ENCODE assay signal across 18 cellular contexts in the genomic region with DNA sequence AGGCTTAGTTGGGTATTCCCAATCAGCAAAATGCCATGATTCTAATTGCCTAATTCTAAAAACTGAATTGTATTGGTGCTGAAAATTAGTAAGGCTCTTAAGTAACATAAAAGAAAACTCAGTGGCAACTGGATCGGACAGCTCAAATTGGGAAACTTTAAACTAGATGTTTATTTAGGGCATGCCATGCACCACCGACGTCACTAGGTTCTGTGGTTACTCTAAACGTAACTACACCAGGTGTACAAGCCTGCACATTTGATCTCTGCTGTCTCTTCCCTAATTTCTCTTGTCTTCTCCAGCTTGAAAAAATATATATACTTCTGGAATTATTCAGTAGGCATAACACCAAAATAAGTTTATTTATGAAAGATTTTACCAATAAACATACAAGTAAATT.
A peak's percentile ranks its signal among the peaks of the same experiment; 100 is the strongest.
DNase-seq lines count a peak whose midpoint lies in the region; ATAC-seq, FAIRE-seq and TF ChIP-seq lines count a peak whose summit lies in the region.
"Had no signal": no experiment of that assay in that cellular context is flagged by ENCODE, and none has a peak within 500 bp of the region (broad histone marks: within the 10 kb centered on the region; RNA-seq: fewer than 3 reads in every experiment).

No MANE protein-coding gene starts in this region.

- no peaks in the 10 kb centered on the region for H3K27me3 ChIP-seq in GM12878 (replicated peaks in 1 of 2; ENCODE audit: control insufficient read depth in 2 of 2, insufficient read depth in 2 of 2, low read length in 1 of 2)
- H3K27me3 ChIP-seq: BLaER1 treated with 17β-estradiol and CSF1 and Interleukin-3, amounts not matched to agents 10 nM and 100 nM had no signal

- RAD21 ChIA-PET in GM12878 (lab: Charles Lee; ENCODE audit: unreplicated experiment) = no interaction called here

- TF ChIP-seq POLR2A in GM12878 (IDR thresholded peaks at IDR 0.05; ENCODE audit: low read depth, low read length) = no peak

- CTCF ChIA-PET in GM12878 (lab: Yijun Ruan, JAX) = interaction anchor here (0.6 to 0.9 kb wide), 2 partner anchors 31 to 1331 kb away, joined by 3 read pairs; no protein-coding TSS in a partner anchor

- in situ Hi-C loops in GM12878 (cut with MboI) = no loop called here

- DNase-seq in DMS53 (lab: John Stamatoyannopoulos, UW) (peak; percentile 49), DMS53 treated with DMSO at 0.1 percent for 48 hours (lab: John Stamatoyannopoulos, UW; ENCODE audit: unreplicated experiment) (no peak), GM12878 (ENCODE audit: low read depth, low spot score) (no peak), left lobe of liver (ENCODE audit: low spot score) (peak; percentile 52), posterior vena cava (ENCODE audit: low spot score) (no peak)
- no peak for DNase-seq in activated CD4-positive, alpha-beta T cell treated with anti-CD3 and anti-CD28 coated beads for 48 hours
- DNase-seq: 8988T; CD8-positive, alpha-beta T cell; DMS 273 treated with DMSO at 0.1 percent for 48 hours; DMS79; GDM1; GM23248; KBM-7 had no signal

- TF ChIP-seq EP300 in GM12878 (IDR thresholded peaks at IDR 0.05; ENCODE audit: borderline replicate concordance in 1 of 2, control insufficient read depth in 1 of 2, low read depth in 2 of 2, low read length in 2 of 2) = no peak

- no peaks in the 10 kb centered on the region for H4K20me1 ChIP-seq in GM12878 (ENCODE audit: control insufficient read depth, insufficient read depth)
- H4K20me1 ChIP-seq: BLaER1 treated with 17β-estradiol and CSF1 and Interleukin-3, amounts not matched to agents 10 nM and 100 nM had no signal

- no peak for FAIRE-seq in GM12878 (lab: Jason Lieb, UNC)
- FAIRE-seq: HTR-8/SVneo had no signal

- no peaks in the 10 kb centered on the region for H3K4me1 ChIP-seq in GM12878 (ENCODE audit: control insufficient read depth, insufficient read depth, low read length)
- H3K4me1 ChIP-seq: BLaER1 treated with 17β-estradiol and CSF1 and Interleukin-3, amounts not matched to agents 10 nM and 100 nM; HAP-1 had no signal

- ATAC-seq in HG02885 (IDR thresholded peaks at IDR 0.05; ENCODE audit: poor library complexity, unreplicated experiment) (peak; percentile 54), GM12878 (peak; percentile 53; the same call in 2 of the 3 replicates), left lobe of liver (peak; percentile 78), GM18858 (IDR thresholded peaks at IDR 0.05; ENCODE audit: unreplicated experiment) (no peak)
- ATAC-seq: CD8-positive, alpha-beta T cell had no signal

- H3K4me3 ChIP-seq in GM12878 = no peak overlapping the region
- H3K4me3 ChIP-seq: BLaER1 treated with 17β-estradiol and CSF1 and Interleukin-3, amounts not matched to agents 10 nM and 100 nM; GM23248; HAP-1 had no signal

- H3K27ac ChIP-seq in GM12878 (ENCODE audit: control insufficient read depth, insufficient read depth) = no peak overlapping the region
- H3K27ac ChIP-seq: BLaER1 treated with 17β-estradiol and CSF1 and Interleukin-3, amounts not matched to agents 10 nM and 100 nM; GM23248 had no signal

- BruUV-seq in GM12878 (replicated peaks; lab: Mats Ljungman, UMichigan) = no TSS peak

- no peak overlapping the region for H3K4me2 ChIP-seq in GM12878 (ENCODE audit: control insufficient read depth, insufficient read depth)
- H3K4me2 ChIP-seq: BLaER1 treated with 17β-estradiol and CSF1 and Interleukin-3, amounts not matched to agents 10 nM and 100 nM had no signal

- no peak for TF ChIP-seq RAD21 in GM12878 (IDR thresholded peaks at IDR 0.05; ENCODE audit: insufficient read depth, low read depth, low read length)

- POLR2A ChIA-PET in GM12878 (lab: Charles Lee) = no interaction called here

- H3K9ac ChIP-seq in GM12878 (ENCODE audit: control insufficient read depth, insufficient read depth, low read length) = no peak overlapping the region
- H3K9ac ChIP-seq: BLaER1 treated with 17β-estradiol and CSF1 and Interleukin-3, amounts not matched to agents 10 nM and 100 nM; GM23248 had no signal

- SMC1A ChIA-PET in GM12878 (lab: Charles Lee; ENCODE audit: uncharacterized antibody, unreplicated experiment) = no interaction called here

- 0% methylated on average over 4 of the region's 4 CpGs for WGBS in GM12878 (ENCODE audit: insufficient coverage, insufficient replicate concordance, low lambda C conversion rate, missing lambda C conversion rate)

- H3K79me2 ChIP-seq in GM12878 (ENCODE audit: control insufficient read depth, insufficient read depth, low read length) = no peaks in the 10 kb centered on the region

- no peaks in the 10 kb centered on the region for H3K36me3 ChIP-seq in GM12878 (ENCODE audit: control insufficient read depth in 2 of 2, insufficient read depth in 2 of 2, low read length in 1 of 2)
- H3K36me3 ChIP-seq: BLaER1 treated with 17β-estradiol and CSF1 and Interleukin-3, amounts not matched to agents 10 nM and 100 nM; HAP-1 had no signal

- no peak overlapping the region for H2AFZ ChIP-seq in GM12878 (ENCODE audit: control insufficient read depth, low read depth, low read length)
- H2AFZ ChIP-seq: GM23248 had no signal

- no peaks in the 10 kb centered on the region for H3K9me3 ChIP-seq in GM12878 (replicated peaks; ENCODE audit: control insufficient read depth, insufficient read depth, low read length)
- H3K9me3 ChIP-seq: BLaER1 treated with 17β-estradiol and CSF1 and Interleukin-3, amounts not matched to agents 10 nM and 100 nM; HAP-1 had no signal

- no peak for TF ChIP-seq CTCF in GM12878 (IDR thresholded peaks at IDR 0.05 in 2 of 3, conservative IDR thresholded peaks at IDR 0.05 in 1 of 3; ENCODE audit: control insufficient read depth in 2 of 3, extremely low read depth in 1 of 3, insufficient read depth in 1 of 3, low read depth in 3 of 3, low read length in 3 of 3)

- intact Hi-C loops in GM12878 (cut with micrococcal nuclease; ENCODE audit: unreplicated experiment) = loop anchor here (5.0 kb wide), 1 partner anchor 49 kb away; no protein-coding TSS in a partner anchor
- intact Hi-C loops in posterior vena cava (cut with DNase I) = no loop called here

TF ChIP-seq in GM12878, 131 proteins besides CTCF, POLR2A, EP300 and RAD21:
- TF ChIP-seq SPI1 (IDR thresholded peaks at IDR 0.05; ENCODE audit: borderline replicate concordance, insufficient read depth, low read depth, low read length) = no peak
- TF ChIP-seq MTA2 (IDR thresholded peaks at IDR 0.05; ENCODE audit: low read depth) = no peak
- no peak for TF ChIP-seq MEF2A (IDR thresholded peaks at IDR 0.05; ENCODE audit: insufficient read depth, low read depth, low read length)
- TF ChIP-seq NFYA (IDR thresholded peaks at IDR 0.05; ENCODE audit: borderline replicate concordance, low read depth, low read length) = no peak
- TF ChIP-seq, protein P1, sequence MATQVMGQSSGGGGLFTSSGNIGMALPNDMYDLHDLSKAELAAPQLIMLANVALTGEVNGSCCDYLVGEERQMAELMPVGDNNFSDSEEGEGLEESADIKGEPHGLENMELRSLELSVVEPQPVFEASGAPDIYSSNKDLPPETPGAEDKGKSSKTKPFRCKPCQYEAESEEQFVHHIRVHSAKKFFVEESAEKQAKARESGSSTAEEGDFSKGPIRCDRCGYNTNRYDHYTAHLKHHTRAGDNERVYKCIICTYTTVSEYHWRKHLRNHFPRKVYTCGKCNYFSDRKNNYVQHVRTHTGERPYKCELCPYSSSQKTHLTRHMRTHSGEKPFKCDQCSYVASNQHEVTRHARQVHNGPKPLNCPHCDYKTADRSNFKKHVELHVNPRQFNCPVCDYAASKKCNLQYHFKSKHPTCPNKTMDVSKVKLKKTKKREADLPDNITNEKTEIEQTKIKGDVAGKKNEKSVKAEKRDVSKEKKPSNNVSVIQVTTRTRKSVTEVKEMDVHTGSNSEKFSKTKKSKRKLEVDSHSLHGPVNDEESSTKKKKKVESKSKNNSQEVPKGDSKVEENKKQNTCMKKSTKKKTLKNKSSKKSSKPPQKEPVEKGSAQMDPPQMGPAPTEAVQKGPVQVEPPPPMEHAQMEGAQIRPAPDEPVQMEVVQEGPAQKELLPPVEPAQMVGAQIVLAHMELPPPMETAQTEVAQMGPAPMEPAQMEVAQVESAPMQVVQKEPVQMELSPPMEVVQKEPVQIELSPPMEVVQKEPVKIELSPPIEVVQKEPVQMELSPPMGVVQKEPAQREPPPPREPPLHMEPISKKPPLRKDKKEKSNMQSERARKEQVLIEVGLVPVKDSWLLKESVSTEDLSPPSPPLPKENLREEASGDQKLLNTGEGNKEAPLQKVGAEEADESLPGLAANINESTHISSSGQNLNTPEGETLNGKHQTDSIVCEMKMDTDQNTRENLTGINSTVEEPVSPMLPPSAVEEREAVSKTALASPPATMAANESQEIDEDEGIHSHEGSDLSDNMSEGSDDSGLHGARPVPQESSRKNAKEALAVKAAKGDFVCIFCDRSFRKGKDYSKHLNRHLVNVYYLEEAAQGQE (IDR thresholded peaks at IDR 0.05; ENCODE audit: low read depth, low read length) = no peak
- TF ChIP-seq, protein P2, sequence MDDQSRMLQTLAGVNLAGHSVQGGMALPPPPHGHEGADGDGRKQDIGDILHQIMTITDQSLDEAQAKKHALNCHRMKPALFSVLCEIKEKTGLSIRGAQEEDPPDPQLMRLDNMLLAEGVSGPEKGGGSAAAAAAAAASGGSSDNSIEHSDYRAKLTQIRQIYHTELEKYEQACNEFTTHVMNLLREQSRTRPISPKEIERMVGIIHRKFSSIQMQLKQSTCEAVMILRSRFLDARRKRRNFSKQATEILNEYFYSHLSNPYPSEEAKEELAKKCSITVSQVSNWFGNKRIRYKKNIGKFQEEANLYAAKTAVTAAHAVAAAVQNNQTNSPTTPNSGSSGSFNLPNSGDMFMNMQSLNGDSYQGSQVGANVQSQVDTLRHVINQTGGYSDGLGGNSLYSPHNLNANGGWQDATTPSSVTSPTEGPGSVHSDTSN (IDR thresholded peaks at IDR 0.05; ENCODE audit: insufficient replicate concordance, low read depth, low read length) = no peak
- no peak for TF ChIP-seq BACH1 (IDR thresholded peaks at IDR 0.05; ENCODE audit: borderline replicate concordance)
- no peak for TF ChIP-seq POU2F2 (IDR thresholded peaks at IDR 0.05; ENCODE audit: borderline replicate concordance, low read depth, low read length)
- TF ChIP-seq, protein P3, sequence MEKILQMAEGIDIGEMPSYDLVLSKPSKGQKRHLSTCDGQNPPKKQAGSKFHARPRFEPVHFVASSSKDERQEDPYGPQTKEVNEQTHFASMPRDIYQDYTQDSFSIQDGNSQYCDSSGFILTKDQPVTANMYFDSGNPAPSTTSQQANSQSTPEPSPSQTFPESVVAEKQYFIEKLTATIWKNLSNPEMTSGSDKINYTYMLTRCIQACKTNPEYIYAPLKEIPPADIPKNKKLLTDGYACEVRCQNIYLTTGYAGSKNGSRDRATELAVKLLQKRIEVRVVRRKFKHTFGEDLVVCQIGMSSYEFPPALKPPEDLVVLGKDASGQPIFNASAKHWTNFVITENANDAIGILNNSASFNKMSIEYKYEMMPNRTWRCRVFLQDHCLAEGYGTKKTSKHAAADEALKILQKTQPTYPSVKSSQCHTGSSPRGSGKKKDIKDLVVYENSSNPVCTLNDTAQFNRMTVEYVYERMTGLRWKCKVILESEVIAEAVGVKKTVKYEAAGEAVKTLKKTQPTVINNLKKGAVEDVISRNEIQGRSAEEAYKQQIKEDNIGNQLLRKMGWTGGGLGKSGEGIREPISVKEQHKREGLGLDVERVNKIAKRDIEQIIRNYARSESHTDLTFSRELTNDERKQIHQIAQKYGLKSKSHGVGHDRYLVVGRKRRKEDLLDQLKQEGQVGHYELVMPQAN (conservative IDR thresholded peaks at IDR 0.05) = no peak

Comparison
In these comparisons a context has a peak if more than half of its experiments do, and no peak if none do; other contexts are left out.
1. DNase-seq: peak in DMS53 (single experiment) and left lobe of liver (single experiment); none in DMS53 treated with DMSO at 0.1 percent for 48 hours (single experiment), GM12878 (single experiment), posterior vena cava (single experiment) and activated CD4-positive, alpha-beta T cell treated with anti-CD3 and anti-CD28 coated beads for 48 hours (single experiment).